ENCODE assay signal across 1 cellular context in the genomic region with DNA sequence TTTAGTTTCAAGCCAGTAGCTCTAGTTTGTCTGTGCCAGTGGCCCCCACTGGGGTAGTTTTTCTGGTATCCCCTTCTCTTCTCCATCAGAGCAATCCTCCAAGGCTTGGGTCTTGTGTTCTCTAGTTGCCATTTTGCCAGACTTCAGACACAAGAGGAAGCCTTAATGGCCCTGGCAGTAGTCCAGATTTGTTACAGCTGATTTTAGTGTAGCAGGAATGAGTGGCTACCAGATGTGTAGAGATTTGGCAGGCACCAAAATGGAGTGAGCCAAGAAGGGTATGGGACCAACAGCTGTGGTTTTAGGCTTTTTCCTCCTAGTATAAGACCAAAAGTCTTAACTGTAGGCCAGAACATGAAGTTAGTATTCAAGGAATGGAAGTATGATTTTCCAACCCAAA.
TF ChIP-seq lines count a peak whose summit lies in the region.

No MANE protein-coding gene starts in this region.

TF ChIP-seq in IMR-90, 13 proteins besides CTCF, POLR2A, EP300 and RAD21 (continued from another document):
- no peak for TF ChIP-seq CHD1 (IDR thresholded peaks at IDR 0.05; ENCODE audit: low read depth, low read length)
- TF ChIP-seq MAZ (IDR thresholded peaks at IDR 0.05; ENCODE audit: borderline replicate concordance, low read depth, low read length): no peak
- TF ChIP-seq FOS (IDR thresholded peaks at IDR 0.05; ENCODE audit: low read depth, low read length): no peak
- no peak for TF ChIP-seq BHLHE40 (IDR thresholded peaks at IDR 0.05; ENCODE audit: low read depth, low read length)
- no peak for TF ChIP-seq SMC3 (IDR thresholded peaks at IDR 0.05; ENCODE audit: low read depth, low read length)
- no peak for TF ChIP-seq MAFK (IDR thresholded peaks at IDR 0.05; ENCODE audit: low read depth, low read length)
- no peak for TF ChIP-seq MXI1 (IDR thresholded peaks at IDR 0.05; ENCODE audit: borderline replicate concordance, low read depth, low read length)
- no peak for TF ChIP-seq NFE2L2 (IDR thresholded peaks at IDR 0.05; ENCODE audit: low read depth, low read length)
- no peak for TF ChIP-seq CEBPB (IDR thresholded peaks at IDR 0.05; ENCODE audit: low read depth, low read length)
- TF ChIP-seq, protein P1, sequence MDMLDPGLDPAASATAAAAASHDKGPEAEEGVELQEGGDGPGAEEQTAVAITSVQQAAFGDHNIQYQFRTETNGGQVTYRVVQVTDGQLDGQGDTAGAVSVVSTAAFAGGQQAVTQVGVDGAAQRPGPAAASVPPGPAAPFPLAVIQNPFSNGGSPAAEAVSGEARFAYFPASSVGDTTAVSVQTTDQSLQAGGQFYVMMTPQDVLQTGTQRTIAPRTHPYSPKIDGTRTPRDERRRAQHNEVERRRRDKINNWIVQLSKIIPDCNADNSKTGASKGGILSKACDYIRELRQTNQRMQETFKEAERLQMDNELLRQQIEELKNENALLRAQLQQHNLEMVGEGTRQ (IDR thresholded peaks at IDR 0.05; ENCODE audit: low read depth, low read length): no peak
- TF ChIP-seq RCOR1 (IDR thresholded peaks at IDR 0.05; ENCODE audit: insufficient replicate concordance, low read length): no peak
- TF ChIP-seq RFX5 (IDR thresholded peaks at IDR 0.05; ENCODE audit: low read depth, low read length): no peak
TF ChIP-seq in IMR-90: peak in this region for 0.
